Comparison of ENCODE assay signal across 8 cellular contexts in genomic region chr2:219278655-219279150, GRCh38. TPM values are rescaled to one million over a fixed set of nuclear protein-coding genes. Genes with fewer than 3 reads are reported as not detected.
DNase-seq lines count a peak whose midpoint lies in the region; ATAC-seq and TF ChIP-seq lines count a peak whose summit lies in the region.

No MANE protein-coding gene starts in this region.

- TF ChIP-seq POLR2A in gastroesophageal sphincter (IDR thresholded peaks at IDR 0.05): no peak

- no peak for TF ChIP-seq EP300 in gastroesophageal sphincter (IDR thresholded peaks at IDR 0.05)

- H3K4me3 ChIP-seq in gastroesophageal sphincter (peak overlapping the region; percentile 74 to 81), skeletal muscle cell (ENCODE audit: low read depth, low read length) (peak overlapping the region; percentile 30)

- peak overlapping the region; percentile 95 to 99 (median 96) for H3K27ac ChIP-seq in gastroesophageal sphincter

- DNase-seq in skeletal muscle cell (ENCODE audit: low read depth) (no peak), retina (no peak), mucosa of gallbladder (ENCODE audit: low spot score) (no peak), NCI-H2171 treated with DMSO at 0.1 percent for 48 hours (lab: John Stamatoyannopoulos, UW) (no peak)

- WGBS in gastroesophageal sphincter (ENCODE audit: low coverage in 1 of 2), 2 donors: 0 to 13% methylated on average over 4 to 9 of the region's 9 CpGs

- TF ChIP-seq CTCF in gastroesophageal sphincter (IDR thresholded peaks at IDR 0.05): peak in 1 of 4 experiments; percentile 11

- peaks cover 0 to 34% of the 10 kb centered on the region in 2 donors for H3K36me3 ChIP-seq in gastroesophageal sphincter

- peak; percentile 1 for ATAC-seq in GM18861 (IDR thresholded peaks at IDR 0.05; ENCODE audit: unreplicated experiment)
- peak; percentile 62 for ATAC-seq in SK-N-SH treated with all-trans-retinoic acid at 6 μM for 48 hours
- ATAC-seq in gastroesophageal sphincter: no peak
- ATAC-seq in HG03565 (IDR thresholded peaks at IDR 0.05; ENCODE audit: unreplicated experiment): no peak

- H3K27me3 ChIP-seq in gastroesophageal sphincter: no peaks in the 10 kb centered on the region

- no peaks in the 10 kb centered on the region for H3K9me3 ChIP-seq in gastroesophageal sphincter

- peaks cover 4 to 63% (median 20%) of the 10 kb centered on the region in 3 donors for H3K4me1 ChIP-seq in gastroesophageal sphincter

TF ChIP-seq in SK-N-SH treated with all-trans-retinoic acid at 6 μM for 48 hours, 23 proteins besides CTCF, POLR2A, EP300 and RAD21:
- no peak for TF ChIP-seq ESRRG (CRISPR knock-in tag; IDR thresholded peaks at IDR 0.05)
- TF ChIP-seq ZC3H10 (CRISPR knock-in tag; IDR thresholded peaks at IDR 0.05): no peak
- TF ChIP-seq ISL1 (CRISPR knock-in tag; IDR thresholded peaks at IDR 0.05): no peak
- TF ChIP-seq PPARA (CRISPR knock-in tag; IDR thresholded peaks at IDR 0.05; ENCODE audit: borderline replicate concordance): no peak
- TF ChIP-seq ZNF8 (CRISPR knock-in tag; IDR thresholded peaks at IDR 0.05): no peak
- no peak for TF ChIP-seq ZNF565 (CRISPR knock-in tag; conservative IDR thresholded peaks at IDR 0.05; ENCODE audit: low read depth)
- TF ChIP-seq PATZ1 (CRISPR knock-in tag; IDR thresholded peaks at IDR 0.05; ENCODE audit: borderline replicate concordance): no peak
- TF ChIP-seq CSDC2 (CRISPR knock-in tag; IDR thresholded peaks at IDR 0.05): no peak
- TF ChIP-seq OSR1 (CRISPR knock-in tag; IDR thresholded peaks at IDR 0.05): no peak
- no peak for TF ChIP-seq BACH2 (CRISPR knock-in tag; IDR thresholded peaks at IDR 0.05; ENCODE audit: borderline replicate concordance)
- TF ChIP-seq, protein P1, sequence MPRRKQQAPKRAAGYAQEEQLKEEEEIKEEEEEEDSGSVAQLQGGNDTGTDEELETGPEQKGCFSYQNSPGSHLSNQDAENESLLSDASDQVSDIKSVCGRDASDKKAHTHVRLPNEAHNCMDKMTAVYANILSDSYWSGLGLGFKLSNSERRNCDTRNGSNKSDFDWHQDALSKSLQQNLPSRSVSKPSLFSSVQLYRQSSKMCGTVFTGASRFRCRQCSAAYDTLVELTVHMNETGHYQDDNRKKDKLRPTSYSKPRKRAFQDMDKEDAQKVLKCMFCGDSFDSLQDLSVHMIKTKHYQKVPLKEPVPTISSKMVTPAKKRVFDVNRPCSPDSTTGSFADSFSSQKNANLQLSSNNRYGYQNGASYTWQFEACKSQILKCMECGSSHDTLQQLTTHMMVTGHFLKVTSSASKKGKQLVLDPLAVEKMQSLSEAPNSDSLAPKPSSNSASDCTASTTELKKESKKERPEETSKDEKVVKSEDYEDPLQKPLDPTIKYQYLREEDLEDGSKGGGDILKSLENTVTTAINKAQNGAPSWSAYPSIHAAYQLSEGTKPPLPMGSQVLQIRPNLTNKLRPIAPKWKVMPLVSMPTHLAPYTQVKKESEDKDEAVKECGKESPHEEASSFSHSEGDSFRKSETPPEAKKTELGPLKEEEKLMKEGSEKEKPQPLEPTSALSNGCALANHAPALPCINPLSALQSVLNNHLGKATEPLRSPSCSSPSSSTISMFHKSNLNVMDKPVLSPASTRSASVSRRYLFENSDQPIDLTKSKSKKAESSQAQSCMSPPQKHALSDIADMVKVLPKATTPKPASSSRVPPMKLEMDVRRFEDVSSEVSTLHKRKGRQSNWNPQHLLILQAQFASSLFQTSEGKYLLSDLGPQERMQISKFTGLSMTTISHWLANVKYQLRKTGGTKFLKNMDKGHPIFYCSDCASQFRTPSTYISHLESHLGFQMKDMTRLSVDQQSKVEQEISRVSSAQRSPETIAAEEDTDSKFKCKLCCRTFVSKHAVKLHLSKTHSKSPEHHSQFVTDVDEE (CRISPR knock-in tag; IDR thresholded peaks at IDR 0.05): no peak
- no peak for TF ChIP-seq CSRNP3 (CRISPR knock-in tag; IDR thresholded peaks at IDR 0.05)
- TF ChIP-seq ZFP30 (CRISPR knock-in tag; IDR thresholded peaks at IDR 0.05): no peak
- TF ChIP-seq RARB (CRISPR knock-in tag; IDR thresholded peaks at IDR 0.05): no peak
- no peak for TF ChIP-seq ZFP3 (CRISPR knock-in tag; IDR thresholded peaks at IDR 0.05)
- TF ChIP-seq POU6F1 (CRISPR knock-in tag; IDR thresholded peaks at IDR 0.05; ENCODE audit: borderline replicate concordance, low read depth): no peak
- no peak for TF ChIP-seq GLIS3 (CRISPR knock-in tag; IDR thresholded peaks at IDR 0.05)
- TF ChIP-seq, protein P2, sequence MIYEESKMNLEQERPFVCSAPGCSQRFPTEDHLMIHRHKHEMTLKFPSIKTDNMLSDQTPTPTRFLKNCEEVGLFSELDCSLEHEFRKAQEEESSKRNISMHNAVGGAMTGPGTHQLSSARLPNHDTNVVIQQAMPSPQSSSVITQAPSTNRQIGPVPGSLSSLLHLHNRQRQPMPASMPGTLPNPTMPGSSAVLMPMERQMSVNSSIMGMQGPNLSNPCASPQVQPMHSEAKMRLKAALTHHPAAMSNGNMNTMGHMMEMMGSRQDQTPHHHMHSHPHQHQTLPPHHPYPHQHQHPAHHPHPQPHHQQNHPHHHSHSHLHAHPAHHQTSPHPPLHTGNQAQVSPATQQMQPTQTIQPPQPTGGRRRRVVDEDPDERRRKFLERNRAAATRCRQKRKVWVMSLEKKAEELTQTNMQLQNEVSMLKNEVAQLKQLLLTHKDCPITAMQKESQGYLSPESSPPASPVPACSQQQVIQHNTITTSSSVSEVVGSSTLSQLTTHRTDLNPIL (CRISPR knock-in tag; IDR thresholded peaks at IDR 0.05; ENCODE audit: low read depth): no peak
- TF ChIP-seq TCF4 (CRISPR knock-in tag; IDR thresholded peaks at IDR 0.05; ENCODE audit: borderline replicate concordance): no peak

RNA-seq across cellular contexts. Expression of gene DNAJB2, which starts 0.5 kb away (rescaled TPM):
- total RNA-seq in gastroesophageal sphincter: 10 to 100 TPM; 45.3 to 76.1 (median 54.9) TPM
- total RNA-seq in mucosa of gallbladder: 161 TPM

RNA-seq across cellular contexts. Expression of gene TUBA4A, which starts 25.0 kb away (rescaled TPM):
- total RNA-seq in gastroesophageal sphincter (10 to 100 TPM; 33.2 to 89.3 (median 56.2) TPM), mucosa of gallbladder (40.6 TPM)

RNA-seq across cellular contexts. Expression of gene TUBA4B, which starts 25.7 kb away (rescaled TPM):
- total RNA-seq in gastroesophageal sphincter (not detected), mucosa of gallbladder (not detected)

RNA-seq across cellular contexts. Expression of gene PTPRN, which starts 30.5 kb away (rescaled TPM):
- total RNA-seq in gastroesophageal sphincter (1 to 10 TPM in 2 of 4 donors, under 1 TPM in 1, not detected in 1; 0.58 to 3.0 (median 1.9) TPM), mucosa of gallbladder (0.60 TPM)

RNA-seq across cellular contexts. Expression of gene STK16, which starts 33.4 kb away (rescaled TPM):
- total RNA-seq in gastroesophageal sphincter (10 to 100 TPM; 10.2 to 14.0 (median 11.6) TPM), mucosa of gallbladder (27.5 TPM)

Comparison
In these comparisons a context has a peak if more than half of its experiments do, and no peak if none do; other contexts are left out.
1. ATAC-seq: peak in GM18861 (single experiment) and SK-N-SH treated with all-trans-retinoic acid at 6 μM for 48 hours (single experiment); none in gastroesophageal sphincter (single experiment) and HG03565 (single experiment).